1 cellular context compared by ENCODE assay signal in the genomic region with DNA sequence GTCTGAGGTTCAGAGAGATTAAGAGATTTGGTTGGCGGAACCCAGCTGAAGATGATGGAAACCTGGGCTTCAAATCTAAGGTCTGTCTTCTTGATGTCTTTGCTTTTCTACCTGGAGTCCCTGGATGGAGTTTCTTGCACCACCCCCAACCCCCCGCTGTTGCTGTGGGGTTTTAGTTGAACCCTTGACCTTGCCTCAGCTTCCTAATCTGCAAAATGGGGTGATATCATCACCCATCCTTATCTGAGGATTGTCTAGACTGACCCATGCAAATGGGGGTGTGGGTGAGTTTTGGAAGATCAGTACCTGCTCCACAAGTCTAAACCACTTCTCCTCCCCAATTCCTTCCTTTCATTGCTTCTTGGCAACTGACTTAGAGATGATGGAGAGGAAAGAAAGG.
TF ChIP-seq lines count a peak whose summit lies in the region.

No MANE protein-coding gene starts in this region.

TF ChIP-seq in GM12878, 131 proteins besides CTCF, POLR2A, EP300 and RAD21:
- TF ChIP-seq ZNF384 (IDR thresholded peaks at IDR 0.05; ENCODE audit: borderline replicate concordance, low read depth, low read length) (no peak), MYC (IDR thresholded peaks at IDR 0.05; ENCODE audit: insufficient read depth, insufficient read length, insufficient replicate concordance, low read length, severe bottlenecking) (no peak), CREB1 (IDR thresholded peaks at IDR 0.05; ENCODE audit: low read depth) (no peak), DPF2 (IDR thresholded peaks at IDR 0.05) (no peak), SMC3 (IDR thresholded peaks at IDR 0.05; ENCODE audit: borderline replicate concordance, low read length) (no peak), ZBED1 (IDR thresholded peaks at IDR 0.05; ENCODE audit: borderline replicate concordance) (no peak)
- TF ChIP-seq, protein P1, sequence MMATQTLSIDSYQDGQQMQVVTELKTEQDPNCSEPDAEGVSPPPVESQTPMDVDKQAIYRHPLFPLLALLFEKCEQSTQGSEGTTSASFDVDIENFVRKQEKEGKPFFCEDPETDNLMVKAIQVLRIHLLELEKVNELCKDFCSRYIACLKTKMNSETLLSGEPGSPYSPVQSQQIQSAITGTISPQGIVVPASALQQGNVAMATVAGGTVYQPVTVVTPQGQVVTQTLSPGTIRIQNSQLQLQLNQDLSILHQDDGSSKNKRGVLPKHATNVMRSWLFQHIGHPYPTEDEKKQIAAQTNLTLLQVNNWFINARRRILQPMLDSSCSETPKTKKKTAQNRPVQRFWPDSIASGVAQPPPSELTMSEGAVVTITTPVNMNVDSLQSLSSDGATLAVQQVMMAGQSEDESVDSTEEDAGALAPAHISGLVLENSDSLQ (IDR thresholded peaks at IDR 0.05): no peak
TF ChIP-seq in GM12878: peak in this region for 0.
